In genomic region chr10:104388830-104389229, GRCh38 we compare ENCODE assay signal across 21 cellular contexts. TPM values are rescaled to one million over a fixed set of nuclear protein-coding genes. Genes with fewer than 3 reads are reported as not detected.
"Had no signal": no experiment of that assay in that cellular context is flagged by ENCODE, and none has a peak within 500 bp of the region (broad histone marks: within the 10 kb centered on the region; RNA-seq: fewer than 3 reads in every experiment).

No MANE protein-coding gene starts in this region.

- H3K9me3 ChIP-seq: MG63, Peyer's patch, SJCRH30 had no signal

- H2AFZ ChIP-seq: PC-9 had no signal

- DNase-seq: Karpas-422, KBM-7, MG63, NCI-H1092 treated with DMSO at 0.1 percent for 48 hours, NCI-H1436, NCI-H187, NCI-H2029, NCI-H2081 treated with DMSO at 0.1 percent for 48 hours, NCI-H2171, NCI-H226, NCI-H446, NCI-H510A, NCI-H524 treated with DMSO at 0.1 percent for 48 hours, NCI-H69, NCI-H774, OCI-M1, PC-9, Peyer's patch, SHP77 treated with DMSO at 0.1 percent for 48 hours, SJCRH30 had no signal

- H3K27ac ChIP-seq: PC-9, Peyer's patch, SJCRH30 had no signal

- H3K4me2 ChIP-seq: PC-9 had no signal

- H3K36me3 ChIP-seq: MG63, Peyer's patch, SJCRH30 had no signal

- H3K4me3 ChIP-seq: MG63, PC-9, Peyer's patch, SJCRH30 had no signal

- ATAC-seq: SK-N-SH treated with all-trans-retinoic acid at 6 μM for 48 hours had no signal

- H3K4me1 ChIP-seq: SJCRH30 had no signal

- H3K27me3 ChIP-seq: Peyer's patch, SJCRH30 had no signal

RNA-seq across cellular contexts. Expression of gene CFAP58, which starts 35.2 kb away (rescaled TPM):
- total RNA-seq: SJCRH30 had no signal
